Comparison of ENCODE assay signal across 8 cellular contexts in genomic region chr2:215931256-215931903, GRCh38.
DNase-seq lines count a peak whose midpoint lies in the region; ATAC-seq and TF ChIP-seq lines count a peak whose summit lies in the region.

No MANE protein-coding gene starts in this region.

- H3K4me1 ChIP-seq in DOHH2 (ENCODE audit: control insufficient read depth, low read length) (no peaks in the 10 kb centered on the region), IMR-90 (ENCODE audit: control insufficient read depth, insufficient read depth, low read length) (peaks cover 8% of the 10 kb centered on the region), Panc1 (ENCODE audit: control insufficient read depth, insufficient read depth, low read length) (no peaks in the 10 kb centered on the region), osteoblast (ENCODE audit: insufficient read depth, low read length) (peaks cover 22% of the 10 kb centered on the region), aorta (ENCODE audit: control insufficient read depth in 1 of 2, insufficient read depth in 2 of 2, low read length in 2 of 2) (no peaks in the 10 kb centered on the region)

- H3K27ac ChIP-seq in DOHH2 (ENCODE audit: low read depth, low read length) (no peak overlapping the region), IMR-90 (ENCODE audit: insufficient read depth, low read length) (no peak overlapping the region), Panc1 (ENCODE audit: low read length) (no peak overlapping the region), osteoblast (ENCODE audit: low read depth, low read length) (peak overlapping the region; percentile 68), aorta (ENCODE audit: low read depth in 1 of 2, low read length in 2 of 2) (no peak overlapping the region)

- TF ChIP-seq POLR2A in IMR-90 (IDR thresholded peaks at IDR 0.05; ENCODE audit: low read depth, low read length): peak; percentile 59; the same call in 1 of the 2 replicates

- intact Hi-C loops in IMR-90 (cut with micrococcal nuclease) (loop anchor here (2.0 to 10.0 kb wide), 3 partner anchors 657 to 1127 kb away; partner anchors contain the start of gene BARD1), Panc1 (cut with micrococcal nuclease; ENCODE audit: unreplicated experiment) (no loop called here), aorta (cut with DNase I) (no loop called here)

- peak; percentile 83 for DNase-seq in IMR-90
- peak; percentile 72 for DNase-seq in Panc1 (ENCODE audit: low read depth, low spot score)
- peak; percentile 68 for DNase-seq in activated T-cell treated with anti-CD3 and anti-CD28 coated beads, Interleukin-2, amount 50 U/mL, for 48 hours
- peak; percentile 81 for DNase-seq in fibroblast of villous mesenchyme (ENCODE audit: low read depth)
- DNase-seq in osteoblast (ENCODE audit: insufficient read length, low spot score, missing footprints): peak; percentile 65
- DNase-seq in aorta: peak in 1 of 2 donors; percentile 51

- peak; percentile 98 for TF ChIP-seq RAD21 in IMR-90 (IDR thresholded peaks at IDR 0.05; ENCODE audit: low read length)

- H4K20me1 ChIP-seq in DOHH2 (ENCODE audit: control insufficient read depth, insufficient read depth, low read depth, low read length) (no peaks in the 10 kb centered on the region), IMR-90 (ENCODE audit: insufficient read depth, low read length) (no peaks in the 10 kb centered on the region), osteoblast (ENCODE audit: insufficient read depth, low read length) (no peaks in the 10 kb centered on the region)

- H3K36me3 ChIP-seq in DOHH2 (ENCODE audit: control insufficient read depth, low read length) (no peaks in the 10 kb centered on the region), IMR-90 (ENCODE audit: control insufficient read depth, insufficient read depth, low read length) (no peaks in the 10 kb centered on the region), Panc1 (ENCODE audit: control insufficient read depth, insufficient read depth, low read length) (no peaks in the 10 kb centered on the region), osteoblast (ENCODE audit: insufficient read depth, low read length) (no peaks in the 10 kb centered on the region), aorta (ENCODE audit: control insufficient read depth in 1 of 2, insufficient read depth in 2 of 2, low read length in 1 of 2) (no peaks in the 10 kb centered on the region)

- POLR2A ChIA-PET in IMR-90 (lab: Charles Lee; ENCODE audit: unreplicated experiment) (no interaction called here), Panc1 (lab: Charles Lee) (no interaction called here)

- no peak overlapping the region for H3K4ac ChIP-seq in IMR-90 (ENCODE audit: low read depth, low read length)

- H2AK9ac ChIP-seq in IMR-90 (replicated peaks; ENCODE audit: low read depth, low read length, poor library complexity): no peak overlapping the region

- H3K4me2 ChIP-seq in DOHH2 (ENCODE audit: low read length) (no peak overlapping the region), IMR-90 (ENCODE audit: low read depth, low read length) (no peak overlapping the region), osteoblast (ENCODE audit: insufficient read depth, low read length) (peak overlapping the region; percentile 85)

- dilution Hi-C loops in IMR-90 (cut with HindIII; ENCODE audit: low sequenced_read_pairs, unreplicated experiment): no loop called here

- ATAC-seq in GM21529 (IDR thresholded peaks at IDR 0.05; ENCODE audit: unreplicated experiment) (peak; percentile 89), IMR-90 (ENCODE audit: low read depth) (peak; percentile 94), Panc1 (peak; percentile 94), aorta (ENCODE audit: low FRiP score) (peak; percentile 90)

- peaks cover 5% of the 10 kb centered on the region; the same call in 1 of the 2 replicates for H3K9me1 ChIP-seq in IMR-90 (ENCODE audit: insufficient read depth, low read length)

- H2BK5ac ChIP-seq in IMR-90 (ENCODE audit: low read depth, low read length, poor library complexity, severe bottlenecking): no peak overlapping the region

- in situ Hi-C loops in IMR-90 (cut with MboI; ENCODE audit: low sequenced_read_pairs): loop anchor here (10.0 to 25.0 kb wide), 2 partner anchors 967 to 1119 kb away; partner anchors contain the start of gene BARD1
- in situ Hi-C loops in Panc1 (cut with HindIII; ENCODE audit: low pct_unique_long_range_greater_than_20kb, low sequenced_read_pairs): no loop called here

- no peak overlapping the region for H3K14ac ChIP-seq in IMR-90 (replicated peaks; ENCODE audit: low read depth, low read length)

- CTCF ChIA-PET in IMR-90 (lab: Yijun Ruan, JAX) (interaction anchor here (0.5 to 1.9 kb wide), 10 partner anchors 9 to 1118 kb away, joined by 3 to 9 read pairs (median 3); no protein-coding TSS in a partner anchor), Panc1 (lab: Charles Lee) (interaction anchor here (0.6 to 1.4 kb wide), 5 partner anchors 8 to 1122 kb away, joined by 3 to 7 read pairs (median 3); partner anchors contain the start of gene BARD1)

- no peak overlapping the region for H3K23ac ChIP-seq in IMR-90 (ENCODE audit: low read depth, low read length)

- no peak overlapping the region for H4K91ac ChIP-seq in IMR-90 (ENCODE audit: insufficient read depth, low read depth, low read length)

- no peaks in the 10 kb centered on the region for H3F3A ChIP-seq in DOHH2 (ENCODE audit: control insufficient read depth, insufficient read depth)

- H2BK15ac ChIP-seq in IMR-90 (ENCODE audit: low read depth, low read length): peak overlapping the region; percentile 1; the same call in 1 of the 3 replicates

- H3K18ac ChIP-seq in IMR-90 (ENCODE audit: low read depth, low read length): no peak overlapping the region

- H3K9ac ChIP-seq in IMR-90 (ENCODE audit: low read depth, low read length): no peak overlapping the region

- no peak overlapping the region for H3K56ac ChIP-seq in IMR-90 (ENCODE audit: extremely low read depth, insufficient read depth, low read length)

- no peaks in the 10 kb centered on the region for H3K9me2 ChIP-seq in DOHH2 (replicated peaks; ENCODE audit: control insufficient read depth, low read length)

- no peaks in the 10 kb centered on the region for H3K9me3 ChIP-seq in DOHH2 (ENCODE audit: control insufficient read depth, insufficient read depth, low read length)
- no peaks in the 10 kb centered on the region for H3K9me3 ChIP-seq in IMR-90 (ENCODE audit: control insufficient read depth, insufficient read depth, low read length)
- no peaks in the 10 kb centered on the region for H3K9me3 ChIP-seq in Panc1 (ENCODE audit: control insufficient read depth, insufficient read depth, low read depth, low read length)
- no peaks in the 10 kb centered on the region for H3K9me3 ChIP-seq in osteoblast (ENCODE audit: low read depth, low read length)
- H3K9me3 ChIP-seq in aorta (ENCODE audit: control insufficient read depth, low read length): no peaks in the 10 kb centered on the region

- H3K79me2 ChIP-seq in DOHH2 (ENCODE audit: control insufficient read depth, low read length): no peaks in the 10 kb centered on the region
- H3K79me2 ChIP-seq in osteoblast (ENCODE audit: insufficient read depth, low read length): no peaks in the 10 kb centered on the region

- WGBS in IMR-90 (ENCODE audit: extremely low coverage in 2 of 2, insufficient read length in 1 of 2), 2 experiments: 7% methylated on average over 3 of the region's 8 CpGs; no CpG with 5 or more reads in 1 of the 2 experiments
- 4 to 6% methylated on average over 8 of the region's 8 CpGs for WGBS in aorta, 2 donors

- BruUV-seq in IMR-90 (replicated peaks; lab: Mats Ljungman, UMichigan): no TSS peak
- BruUV-seq in Panc1 (replicated peaks; lab: Mats Ljungman, UMichigan): no TSS peak

- no peak overlapping the region for H3K4me3 ChIP-seq in DOHH2 (ENCODE audit: low read length)
- no peak overlapping the region for H3K4me3 ChIP-seq in IMR-90 (ENCODE audit: insufficient read depth, low read depth, low read length)
- H3K4me3 ChIP-seq in Panc1 (ENCODE audit: low read depth in 2 of 2, low read length in 2 of 2): no peak overlapping the region
- no peak overlapping the region for H3K4me3 ChIP-seq in fibroblast of villous mesenchyme (ENCODE audit: low read depth, low read length)
- peak overlapping the region; percentile 31 for H3K4me3 ChIP-seq in osteoblast (ENCODE audit: insufficient read depth, low read length)
- peak overlapping the region; percentile 30 to 76 for H3K4me3 ChIP-seq in aorta (ENCODE audit: low read length in 2 of 2)

- no peaks in the 10 kb centered on the region for H3K27me3 ChIP-seq in DOHH2 (ENCODE audit: control insufficient read depth, low read length)
- no peaks in the 10 kb centered on the region for H3K27me3 ChIP-seq in IMR-90 (ENCODE audit: control insufficient read depth, insufficient read depth, low read length)
- no peaks in the 10 kb centered on the region for H3K27me3 ChIP-seq in Panc1 (ENCODE audit: control insufficient read depth, insufficient read depth, low read length)
- no peaks in the 10 kb centered on the region for H3K27me3 ChIP-seq in osteoblast (ENCODE audit: insufficient read depth, low read length)
- no peaks in the 10 kb centered on the region for H3K27me3 ChIP-seq in aorta (ENCODE audit: control insufficient read depth in 1 of 2, insufficient read depth in 2 of 2, low read length in 1 of 2)

- no peak overlapping the region for H4K8ac ChIP-seq in IMR-90 (ENCODE audit: low read depth in 2 of 2, low read length in 2 of 2)

- H2AFZ ChIP-seq in IMR-90 (replicated peaks; ENCODE audit: low read length, poor library complexity) (no peak overlapping the region), osteoblast (ENCODE audit: low read length) (peak overlapping the region; percentile 49)

- no peak overlapping the region for H2AK5ac ChIP-seq in IMR-90 (ENCODE audit: low read depth, low read length)

- no peak overlapping the region; the same call in 1 of the 2 replicates for H2BK120ac ChIP-seq in IMR-90 (ENCODE audit: low read depth, low read length)

- no peak overlapping the region for H2BK20ac ChIP-seq in IMR-90 (ENCODE audit: low read depth, low read length)

- no peaks in the 10 kb centered on the region for H3K79me1 ChIP-seq in IMR-90 (ENCODE audit: low read depth in 1 of 2, low read length in 2 of 2)

- TF ChIP-seq CTCF in DOHH2 (IDR thresholded peaks at IDR 0.05; ENCODE audit: low read depth, low read length, poor library complexity, severe bottlenecking): peak; percentile 89
- peak; percentile 97 for TF ChIP-seq CTCF in IMR-90 (conservative IDR thresholded peaks at IDR 0.05; ENCODE audit: low read depth, low read length)
- TF ChIP-seq CTCF in Panc1 (IDR thresholded peaks at IDR 0.05): peak; percentile 95
- TF ChIP-seq CTCF in fibroblast of villous mesenchyme (IDR thresholded peaks at IDR 0.05; ENCODE audit: insufficient read depth, low read depth, low read length): peak; percentile 98
- TF ChIP-seq CTCF in osteoblast (IDR thresholded peaks at IDR 0.05; ENCODE audit: extremely low read depth, low read depth, low read length): peak; percentile 98

- no peak overlapping the region for H4K5ac ChIP-seq in IMR-90 (ENCODE audit: low read depth, low read length)

TF ChIP-seq in IMR-90, 13 proteins besides CTCF, POLR2A, EP300 and RAD21:
- TF ChIP-seq SMC3 (IDR thresholded peaks at IDR 0.05; ENCODE audit: low read depth, low read length) (peak; percentile 81), RFX5 (IDR thresholded peaks at IDR 0.05; ENCODE audit: low read depth, low read length) (no peak)

Comparison
In these comparisons a context has a peak if more than half of its experiments do, and no peak if none do; other contexts are left out.
1. H3K4me3 ChIP-seq: peak in osteoblast (single experiment) and aorta (2 of 2); none in DOHH2 (single experiment), IMR-90 (single experiment), Panc1 (0 of 2) and fibroblast of villous mesenchyme (single experiment).
2. Peak in every context shown above with its lines, with median percentiles within 50 percentile points of each other: CTCF ChIP-seq and ATAC-seq.